Comparison of ENCODE assay signal across 1 cellular context in the genomic region with DNA sequence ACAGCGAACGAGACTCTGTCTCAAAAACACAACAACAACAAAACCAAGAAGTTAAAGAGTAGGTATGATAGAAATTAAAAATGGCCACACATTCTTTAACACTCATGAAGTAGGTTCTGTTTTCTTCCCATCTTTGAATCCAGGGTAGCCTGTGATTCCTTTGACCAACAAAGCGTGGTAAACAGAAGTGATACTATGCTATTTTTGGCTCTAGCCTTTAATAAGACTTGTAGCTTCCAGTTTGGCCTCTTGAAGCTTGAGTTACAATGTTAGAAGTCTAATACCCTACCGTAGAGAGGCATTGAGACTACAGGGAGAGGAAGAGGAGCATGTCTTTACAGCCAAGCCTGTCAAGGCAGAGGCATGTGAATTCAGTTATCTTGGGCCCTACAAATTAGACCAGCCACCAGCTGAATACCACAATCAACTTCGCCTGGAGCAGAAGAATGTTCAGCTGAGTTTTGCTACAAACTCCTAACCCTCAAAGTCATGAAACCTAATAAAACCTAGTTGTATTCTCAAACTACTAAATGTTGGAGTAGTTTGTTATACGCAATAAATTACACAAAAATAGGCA.
TF ChIP-seq lines count a peak whose summit lies in the region.

No MANE protein-coding gene starts in this region.

TF ChIP-seq in WTC11, 78 proteins besides CTCF, POLR2A, EP300 and RAD21 (continued from another document):
- TF ChIP-seq, protein P1, sequence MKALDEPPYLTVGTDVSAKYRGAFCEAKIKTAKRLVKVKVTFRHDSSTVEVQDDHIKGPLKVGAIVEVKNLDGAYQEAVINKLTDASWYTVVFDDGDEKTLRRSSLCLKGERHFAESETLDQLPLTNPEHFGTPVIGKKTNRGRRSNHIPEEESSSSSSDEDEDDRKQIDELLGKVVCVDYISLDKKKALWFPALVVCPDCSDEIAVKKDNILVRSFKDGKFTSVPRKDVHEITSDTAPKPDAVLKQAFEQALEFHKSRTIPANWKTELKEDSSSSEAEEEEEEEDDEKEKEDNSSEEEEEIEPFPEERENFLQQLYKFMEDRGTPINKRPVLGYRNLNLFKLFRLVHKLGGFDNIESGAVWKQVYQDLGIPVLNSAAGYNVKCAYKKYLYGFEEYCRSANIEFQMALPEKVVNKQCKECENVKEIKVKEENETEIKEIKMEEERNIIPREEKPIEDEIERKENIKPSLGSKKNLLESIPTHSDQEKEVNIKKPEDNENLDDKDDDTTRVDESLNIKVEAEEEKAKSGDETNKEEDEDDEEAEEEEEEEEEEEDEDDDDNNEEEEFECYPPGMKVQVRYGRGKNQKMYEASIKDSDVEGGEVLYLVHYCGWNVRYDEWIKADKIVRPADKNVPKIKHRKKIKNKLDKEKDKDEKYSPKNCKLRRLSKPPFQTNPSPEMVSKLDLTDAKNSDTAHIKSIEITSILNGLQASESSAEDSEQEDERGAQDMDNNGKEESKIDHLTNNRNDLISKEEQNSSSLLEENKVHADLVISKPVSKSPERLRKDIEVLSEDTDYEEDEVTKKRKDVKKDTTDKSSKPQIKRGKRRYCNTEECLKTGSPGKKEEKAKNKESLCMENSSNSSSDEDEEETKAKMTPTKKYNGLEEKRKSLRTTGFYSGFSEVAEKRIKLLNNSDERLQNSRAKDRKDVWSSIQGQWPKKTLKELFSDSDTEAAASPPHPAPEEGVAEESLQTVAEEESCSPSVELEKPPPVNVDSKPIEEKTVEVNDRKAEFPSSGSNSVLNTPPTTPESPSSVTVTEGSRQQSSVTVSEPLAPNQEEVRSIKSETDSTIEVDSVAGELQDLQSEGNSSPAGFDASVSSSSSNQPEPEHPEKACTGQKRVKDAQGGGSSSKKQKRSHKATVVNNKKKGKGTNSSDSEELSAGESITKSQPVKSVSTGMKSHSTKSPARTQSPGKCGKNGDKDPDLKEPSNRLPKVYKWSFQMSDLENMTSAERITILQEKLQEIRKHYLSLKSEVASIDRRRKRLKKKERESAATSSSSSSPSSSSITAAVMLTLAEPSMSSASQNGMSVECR (CRISPR knock-in tag; IDR thresholded peaks at IDR 0.05; ENCODE audit: borderline replicate concordance): no peak
- TF ChIP-seq ZNF423 (CRISPR knock-in tag; IDR thresholded peaks at IDR 0.05): no peak
- TF ChIP-seq, protein P2, sequence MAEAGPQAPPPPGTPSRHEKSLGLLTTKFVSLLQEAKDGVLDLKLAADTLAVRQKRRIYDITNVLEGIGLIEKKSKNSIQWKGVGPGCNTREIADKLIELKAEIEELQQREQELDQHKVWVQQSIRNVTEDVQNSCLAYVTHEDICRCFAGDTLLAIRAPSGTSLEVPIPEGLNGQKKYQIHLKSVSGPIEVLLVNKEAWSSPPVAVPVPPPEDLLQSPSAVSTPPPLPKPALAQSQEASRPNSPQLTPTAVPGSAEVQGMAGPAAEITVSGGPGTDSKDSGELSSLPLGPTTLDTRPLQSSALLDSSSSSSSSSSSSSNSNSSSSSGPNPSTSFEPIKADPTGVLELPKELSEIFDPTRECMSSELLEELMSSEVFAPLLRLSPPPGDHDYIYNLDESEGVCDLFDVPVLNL (CRISPR knock-in tag; IDR thresholded peaks at IDR 0.05; ENCODE audit: borderline replicate concordance, low read depth): no peak
- TF ChIP-seq, protein P3, sequence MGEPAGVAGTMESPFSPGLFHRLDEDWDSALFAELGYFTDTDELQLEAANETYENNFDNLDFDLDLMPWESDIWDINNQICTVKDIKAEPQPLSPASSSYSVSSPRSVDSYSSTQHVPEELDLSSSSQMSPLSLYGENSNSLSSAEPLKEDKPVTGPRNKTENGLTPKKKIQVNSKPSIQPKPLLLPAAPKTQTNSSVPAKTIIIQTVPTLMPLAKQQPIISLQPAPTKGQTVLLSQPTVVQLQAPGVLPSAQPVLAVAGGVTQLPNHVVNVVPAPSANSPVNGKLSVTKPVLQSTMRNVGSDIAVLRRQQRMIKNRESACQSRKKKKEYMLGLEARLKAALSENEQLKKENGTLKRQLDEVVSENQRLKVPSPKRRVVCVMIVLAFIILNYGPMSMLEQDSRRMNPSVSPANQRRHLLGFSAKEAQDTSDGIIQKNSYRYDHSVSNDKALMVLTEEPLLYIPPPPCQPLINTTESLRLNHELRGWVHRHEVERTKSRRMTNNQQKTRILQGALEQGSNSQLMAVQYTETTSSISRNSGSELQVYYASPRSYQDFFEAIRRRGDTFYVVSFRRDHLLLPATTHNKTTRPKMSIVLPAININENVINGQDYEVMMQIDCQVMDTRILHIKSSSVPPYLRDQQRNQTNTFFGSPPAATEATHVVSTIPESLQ (CRISPR knock-in tag; IDR thresholded peaks at IDR 0.05): no peak
- TF ChIP-seq SP1 (CRISPR knock-in tag; conservative IDR thresholded peaks at IDR 0.05): no peak
- TF ChIP-seq, protein P4, sequence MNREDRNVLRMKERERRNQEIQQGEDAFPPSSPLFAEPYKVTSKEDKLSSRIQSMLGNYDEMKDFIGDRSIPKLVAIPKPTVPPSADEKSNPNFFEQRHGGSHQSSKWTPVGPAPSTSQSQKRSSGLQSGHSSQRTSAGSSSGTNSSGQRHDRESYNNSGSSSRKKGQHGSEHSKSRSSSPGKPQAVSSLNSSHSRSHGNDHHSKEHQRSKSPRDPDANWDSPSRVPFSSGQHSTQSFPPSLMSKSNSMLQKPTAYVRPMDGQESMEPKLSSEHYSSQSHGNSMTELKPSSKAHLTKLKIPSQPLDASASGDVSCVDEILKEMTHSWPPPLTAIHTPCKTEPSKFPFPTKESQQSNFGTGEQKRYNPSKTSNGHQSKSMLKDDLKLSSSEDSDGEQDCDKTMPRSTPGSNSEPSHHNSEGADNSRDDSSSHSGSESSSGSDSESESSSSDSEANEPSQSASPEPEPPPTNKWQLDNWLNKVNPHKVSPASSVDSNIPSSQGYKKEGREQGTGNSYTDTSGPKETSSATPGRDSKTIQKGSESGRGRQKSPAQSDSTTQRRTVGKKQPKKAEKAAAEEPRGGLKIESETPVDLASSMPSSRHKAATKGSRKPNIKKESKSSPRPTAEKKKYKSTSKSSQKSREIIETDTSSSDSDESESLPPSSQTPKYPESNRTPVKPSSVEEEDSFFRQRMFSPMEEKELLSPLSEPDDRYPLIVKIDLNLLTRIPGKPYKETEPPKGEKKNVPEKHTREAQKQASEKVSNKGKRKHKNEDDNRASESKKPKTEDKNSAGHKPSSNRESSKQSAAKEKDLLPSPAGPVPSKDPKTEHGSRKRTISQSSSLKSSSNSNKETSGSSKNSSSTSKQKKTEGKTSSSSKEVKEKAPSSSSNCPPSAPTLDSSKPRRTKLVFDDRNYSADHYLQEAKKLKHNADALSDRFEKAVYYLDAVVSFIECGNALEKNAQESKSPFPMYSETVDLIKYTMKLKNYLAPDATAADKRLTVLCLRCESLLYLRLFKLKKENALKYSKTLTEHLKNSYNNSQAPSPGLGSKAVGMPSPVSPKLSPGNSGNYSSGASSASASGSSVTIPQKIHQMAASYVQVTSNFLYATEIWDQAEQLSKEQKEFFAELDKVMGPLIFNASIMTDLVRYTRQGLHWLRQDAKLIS (CRISPR knock-in tag; IDR thresholded peaks at IDR 0.05; ENCODE audit: borderline replicate concordance): no peak
- TF ChIP-seq, protein P5, sequence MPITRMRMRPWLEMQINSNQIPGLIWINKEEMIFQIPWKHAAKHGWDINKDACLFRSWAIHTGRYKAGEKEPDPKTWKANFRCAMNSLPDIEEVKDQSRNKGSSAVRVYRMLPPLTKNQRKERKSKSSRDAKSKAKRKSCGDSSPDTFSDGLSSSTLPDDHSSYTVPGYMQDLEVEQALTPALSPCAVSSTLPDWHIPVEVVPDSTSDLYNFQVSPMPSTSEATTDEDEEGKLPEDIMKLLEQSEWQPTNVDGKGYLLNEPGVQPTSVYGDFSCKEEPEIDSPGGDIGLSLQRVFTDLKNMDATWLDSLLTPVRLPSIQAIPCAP (CRISPR knock-in tag; IDR thresholded peaks at IDR 0.05): no peak
- TF ChIP-seq RELA (CRISPR knock-in tag; IDR thresholded peaks at IDR 0.05; ENCODE audit: borderline replicate concordance): no peak
- TF ChIP-seq CREM (CRISPR knock-in tag; IDR thresholded peaks at IDR 0.05): no peak
- TF ChIP-seq, protein P6, sequence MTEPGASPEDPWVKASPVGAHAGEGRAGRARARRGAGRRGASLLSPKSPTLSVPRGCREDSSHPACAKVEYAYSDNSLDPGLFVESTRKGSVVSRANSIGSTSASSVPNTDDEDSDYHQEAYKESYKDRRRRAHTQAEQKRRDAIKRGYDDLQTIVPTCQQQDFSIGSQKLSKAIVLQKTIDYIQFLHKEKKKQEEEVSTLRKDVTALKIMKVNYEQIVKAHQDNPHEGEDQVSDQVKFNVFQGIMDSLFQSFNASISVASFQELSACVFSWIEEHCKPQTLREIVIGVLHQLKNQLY (CRISPR knock-in tag; IDR thresholded peaks at IDR 0.05): no peak
- TF ChIP-seq ZNF263 (CRISPR knock-in tag; IDR thresholded peaks at IDR 0.05; ENCODE audit: low read depth): no peak
